In the genomic region with DNA sequence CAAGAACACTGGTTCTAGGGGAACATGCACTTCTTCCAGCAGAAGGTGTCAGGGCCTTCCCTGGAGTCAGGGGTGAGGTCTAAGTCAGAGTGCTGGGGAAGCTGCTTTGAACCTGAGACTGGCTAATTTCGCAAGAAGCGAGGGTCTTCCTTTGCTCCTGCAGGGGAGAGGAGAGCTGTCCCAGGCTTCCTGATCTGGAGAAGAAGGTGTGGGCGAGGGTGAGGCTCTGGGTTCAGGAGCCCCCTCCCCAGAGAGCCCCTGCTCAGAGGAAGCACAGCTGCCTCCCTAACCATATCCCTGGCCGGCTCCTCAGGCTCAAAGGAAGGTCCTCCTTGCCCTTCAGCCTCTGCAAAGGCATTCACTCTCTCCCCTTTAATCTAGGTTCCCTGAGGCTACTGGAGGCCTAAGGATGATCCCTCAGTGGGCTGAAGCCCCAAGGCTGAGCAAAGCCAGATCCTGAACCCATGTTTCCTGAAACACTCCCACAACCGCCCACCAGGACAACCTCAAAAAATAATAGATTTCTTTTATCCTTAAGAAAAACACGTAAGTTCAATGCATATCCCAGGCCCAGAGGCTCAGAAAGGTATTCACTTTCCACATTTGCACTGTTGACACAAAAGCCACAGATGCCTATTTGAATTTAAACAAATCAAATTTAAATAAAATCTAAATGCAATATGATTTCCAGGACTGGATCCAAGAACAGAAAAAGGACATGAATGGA, we compare ENCODE assay signal across 17 cellular contexts.
DNase-seq lines count a peak whose midpoint lies in the region; ATAC-seq and TF ChIP-seq lines count a peak whose summit lies in the region.
"Had no signal": no experiment of that assay in that cellular context is flagged by ENCODE, and none has a peak within 500 bp of the region (broad histone marks: within the 10 kb centered on the region; RNA-seq: fewer than 3 reads in every experiment).

No MANE protein-coding gene starts in this region.

- H3K36me3 ChIP-seq in Karpas-422 (ENCODE audit: insufficient read depth, low read length), result peaks cover 33% of the 10 kb centered on the region
- peaks cover 0 to 36% (median 0%) of the 10 kb centered on the region in 6 donors for H3K36me3 ChIP-seq in spleen

- no peak for ATAC-seq in natural killer cell treated with Interleukin-12 subunit alpha and Interleukin-12 subunit beta and Interleukin-15 and Interleukin-18, amount 100 ng/mL, for 72 hours
- ATAC-seq: HepG2 had no signal

- no peak overlapping the region for H3K4me3 Mint-ChIP-seq in dendritic cell treated with granulocyte-macrophage colony-stimulating factor and Interleukin-4, amounts not matched to agents 40 ng/mL and 50 ng/mL, for 4 days
- H3K4me3 Mint-ChIP-seq in natural killer cell treated with Interleukin-12 subunit alpha and Interleukin-12 subunit beta and Interleukin-15 and Interleukin-18, amount 100 ng/mL, for 72 hours, result no peak overlapping the region

- H3K36me3 Mint-ChIP-seq in dendritic cell treated with granulocyte-macrophage colony-stimulating factor and Interleukin-4, amounts not matched to agents 40 ng/mL and 50 ng/mL, for 4 days (ENCODE audit: low read depth), result peaks cover 54% of the 10 kb centered on the region
- H3K36me3 Mint-ChIP-seq in natural killer cell treated with Interleukin-12 subunit alpha and Interleukin-12 subunit beta and Interleukin-15 and Interleukin-18, amount 100 ng/mL, for 72 hours, result no peaks in the 10 kb centered on the region

- no peak for DNase-seq in Karpas-422
- peak; percentile 44 for DNase-seq in natural killer cell treated with Interleukin-12 subunit alpha and Interleukin-12 subunit beta and Interleukin-15 and Interleukin-18, amount 100 ng/mL, for 72 hours (ENCODE audit: low spot score)
- DNase-seq in spleen, result peak; percentile 54
- no peak for DNase-seq in DMS53 treated with DMSO at 0.1 percent for 48 hours (lab: John Stamatoyannopoulos, UW; ENCODE audit: unreplicated experiment)
- DNase-seq in SIG-M5 (lab: John Stamatoyannopoulos, UW), result no peak
- no peak for DNase-seq in HuH-7.5 (ENCODE audit: low spot score)
- DNase-seq: DMS79 treated with DMSO at 0.1 percent for 48 hours, KG1, NCI-H1417 treated with DMSO at 0.1 percent for 48 hours, NCI-H1930, NCI-H226, NCI-H524, Right ventricle myocardium superior, SK-N-SH had no signal

- H3K4me3 ChIP-seq in Karpas-422 (ENCODE audit: low read length) (no peak overlapping the region), spleen (no peak overlapping the region)
- H3K4me3 ChIP-seq: A549 had no signal

- intact Hi-C loops in dendritic cell treated with granulocyte-macrophage colony-stimulating factor and Interleukin-4, amounts not matched to agents 40 ng/mL and 50 ng/mL, for 4 days (cut with micrococcal nuclease), result no loop called here
- intact Hi-C loops in spleen (cut with DNase I; ENCODE audit: low total_unique reads), result no loop called here

- H4K20me1 ChIP-seq in Karpas-422 (ENCODE audit: insufficient read depth, low read depth, low read length), result peaks cover 10% of the 10 kb centered on the region; the same call in 1 of the 2 replicates

- no peaks in the 10 kb centered on the region for H3K27me3 Mint-ChIP-seq in dendritic cell treated with granulocyte-macrophage colony-stimulating factor and Interleukin-4, amounts not matched to agents 40 ng/mL and 50 ng/mL, for 4 days
- no peaks in the 10 kb centered on the region for H3K27me3 Mint-ChIP-seq in natural killer cell treated with Interleukin-12 subunit alpha and Interleukin-12 subunit beta and Interleukin-15 and Interleukin-18, amount 100 ng/mL, for 72 hours

- no peak overlapping the region for H3K4me2 ChIP-seq in Karpas-422 (ENCODE audit: low read depth, low read length, poor library complexity, severe bottlenecking)
- H3K4me2 ChIP-seq: SK-N-SH had no signal

- H3K27ac ChIP-seq in Karpas-422 (ENCODE audit: low read length), result peak overlapping the region; percentile 38
- H3K27ac ChIP-seq in spleen, result peak overlapping the region in 3 of 8 donors; percentile 51 to 61 (median 55)
- H3K27ac ChIP-seq: A549 had no signal

- 84 to 94% (median 88%) methylated on average over 6 of the region's 6 CpGs for WGBS in spleen, 5 donors

- no peaks in the 10 kb centered on the region for H3K9me2 ChIP-seq in Karpas-422 (replicated peaks; ENCODE audit: insufficient read depth, low read length)
- H3K9me2 ChIP-seq: SK-N-SH had no signal

- peaks cover 92% of the 10 kb centered on the region for H3K79me2 ChIP-seq in Karpas-422 (ENCODE audit: low read length)

- no peak overlapping the region for H3K9ac ChIP-seq in Karpas-422 (ENCODE audit: low read length)
- H3K9ac ChIP-seq: SK-N-SH had no signal

- no peak overlapping the region for H2AFZ ChIP-seq in Karpas-422 (ENCODE audit: low read length)

- H3K9me3 ChIP-seq in Karpas-422 (ENCODE audit: low read length), result no peaks in the 10 kb centered on the region
- H3K9me3 ChIP-seq in spleen, result no peaks in the 10 kb centered on the region
- H3K9me3 ChIP-seq: A549, SK-N-SH had no signal

- peaks cover 76% of the 10 kb centered on the region for H3K4me1 Mint-ChIP-seq in dendritic cell treated with granulocyte-macrophage colony-stimulating factor and Interleukin-4, amounts not matched to agents 40 ng/mL and 50 ng/mL, for 4 days (ENCODE audit: low read depth)
- H3K4me1 Mint-ChIP-seq in natural killer cell treated with Interleukin-12 subunit alpha and Interleukin-12 subunit beta and Interleukin-15 and Interleukin-18, amount 100 ng/mL, for 72 hours (ENCODE audit: low read depth in 2 of 2), result peaks cover 27 to 29% of the 10 kb centered on the region in 2 donors

- no peaks in the 10 kb centered on the region for H3K27me3 ChIP-seq in Karpas-422 (ENCODE audit: low read length)
- no peaks in the 10 kb centered on the region for H3K27me3 ChIP-seq in spleen (replicated peaks in 1 of 7)

- peaks cover 70% of the 10 kb centered on the region for H3K4me1 ChIP-seq in Karpas-422 (ENCODE audit: low read length)
- peaks cover 0 to 62% (median 22%) of the 10 kb centered on the region in 6 donors for H3K4me1 ChIP-seq in spleen

- peak overlapping the region; percentile 88 for H3K27ac Mint-ChIP-seq in dendritic cell treated with granulocyte-macrophage colony-stimulating factor and Interleukin-4, amounts not matched to agents 40 ng/mL and 50 ng/mL, for 4 days
- H3K27ac Mint-ChIP-seq in natural killer cell treated with Interleukin-12 subunit alpha and Interleukin-12 subunit beta and Interleukin-15 and Interleukin-18, amount 100 ng/mL, for 72 hours, result peak overlapping the region; percentile 1 to 32

- TF ChIP-seq CTCF in spleen (IDR thresholded peaks at IDR 0.05 in 8 of 11, conservative IDR thresholded peaks at IDR 0.05 in 3 of 11), result no peak

- no peaks in the 10 kb centered on the region for H3K9me3 Mint-ChIP-seq in dendritic cell treated with granulocyte-macrophage colony-stimulating factor and Interleukin-4, amounts not matched to agents 40 ng/mL and 50 ng/mL, for 4 days
- H3K9me3 Mint-ChIP-seq in natural killer cell treated with Interleukin-12 subunit alpha and Interleukin-12 subunit beta and Interleukin-15 and Interleukin-18, amount 100 ng/mL, for 72 hours, result no peaks in the 10 kb centered on the region

- no peak for TF ChIP-seq POLR2A in spleen (IDR thresholded peaks at IDR 0.05)

Comparison
In these comparisons a context has a peak if more than half of its experiments do, and no peak if none do; other contexts are left out.
1. DNase-seq: peak in natural killer cell treated with Interleukin-12 subunit alpha and Interleukin-12 subunit beta and Interleukin-15 and Interleukin-18, amount 100 ng/mL, for 72 hours (single experiment) and spleen (single experiment); none in Karpas-422 (single experiment), DMS53 treated with DMSO at 0.1 percent for 48 hours (single experiment), SIG-M5 (single experiment) and HuH-7.5 (single experiment).